1 cellular context compared by ENCODE assay signal in genomic region chr7:123211545-123211944, GRCh38.
A peak's percentile ranks its signal among the peaks of the same experiment; 100 is the strongest.
TF ChIP-seq lines count a peak whose summit lies in the region.

No MANE protein-coding gene starts in this region.

TF ChIP-seq in GM12878, 131 proteins besides CTCF, POLR2A, EP300 and RAD21:
- TF ChIP-seq ZBTB40 (IDR thresholded peaks at IDR 0.05; ENCODE audit: borderline replicate concordance) (peak; percentile 78), MXI1 (IDR thresholded peaks at IDR 0.05; ENCODE audit: low read depth, low read length) (no peak)
TF ChIP-seq in GM12878: peak in this region for 1.
